8 cellular contexts compared by ENCODE assay signal in genomic region chr7:27661776-27662489, GRCh38. TPM values are rescaled to one million over a fixed set of nuclear protein-coding genes. Genes with fewer than 3 reads are reported as not detected.
DNase-seq lines count a peak whose midpoint lies in the region; ATAC-seq, FAIRE-seq and TF ChIP-seq lines count a peak whose summit lies in the region.

No MANE protein-coding gene starts in this region.

- intact Hi-C loops in CD14-positive monocyte (cut with micrococcal nuclease) (loop anchor here (2.0 to 5.0 kb wide), 2 partner anchors 35 to 79 kb away; partner anchors contain the start of gene TAX1BP1 (in 2 of the 2)), GM12878 (cut with micrococcal nuclease; ENCODE audit: unreplicated experiment) (loop anchor here (1.0 kb wide), 1 partner anchor 78 kb away; the partner anchor contains the start of gene TAX1BP1), sciatic nerve (cut with DNase I) (no loop called here)

- H4K20me1 ChIP-seq in GM12878 (ENCODE audit: control insufficient read depth, insufficient read depth) = no peaks in the 10 kb centered on the region

- TF ChIP-seq POLR2A in GM12878 (IDR thresholded peaks at IDR 0.05; ENCODE audit: low read depth, low read length) = no peak

- SMC1A ChIA-PET in GM12878 (lab: Charles Lee; ENCODE audit: uncharacterized antibody, unreplicated experiment) = interaction anchor here (0.9 to 2.8 kb wide), 5 partner anchors 9 to 113 kb away, joined by 3 to 14 read pairs (median 7); partner anchors contain the start of gene TAX1BP1

- POLR2A ChIA-PET in GM12878 (lab: Charles Lee) = interaction anchor here (1.8 kb wide), 1 partner anchor 79 kb away, joined by 8 read pairs; no protein-coding TSS in a partner anchor

- H3K27ac ChIP-seq in GM12878 (ENCODE audit: control insufficient read depth, insufficient read depth) = peak overlapping the region; percentile 62

- H3K9me3 Mint-ChIP-seq in CD14-positive monocyte = no peaks in the 10 kb centered on the region

- H3K36me3 ChIP-seq in GM12878 (ENCODE audit: control insufficient read depth in 2 of 2, insufficient read depth in 2 of 2, low read length in 1 of 2) = no peaks in the 10 kb centered on the region

- peak overlapping the region; percentile 71 for H3K4me2 ChIP-seq in GM12878 (ENCODE audit: control insufficient read depth, insufficient read depth)

- peak overlapping the region; percentile 80 for H3K9ac ChIP-seq in GM12878 (ENCODE audit: control insufficient read depth, insufficient read depth, low read length)

- WGBS in GM12878 (ENCODE audit: insufficient coverage, insufficient replicate concordance, low lambda C conversion rate, missing lambda C conversion rate) = 18% methylated on average over 17 of the region's 18 CpGs

- peak overlapping the region; percentile 92 for H3K4me3 ChIP-seq in GM12878
- peak overlapping the region; percentile 80 for H3K4me3 ChIP-seq in iPS-11a (ENCODE audit: low read depth, low read length)

- RAD21 ChIA-PET in GM12878 (lab: Charles Lee; ENCODE audit: unreplicated experiment) = interaction anchor here (1.1 to 1.3 kb wide), 2 partner anchors 21 to 112 kb away, joined by 3 to 7 read pairs; no protein-coding TSS in a partner anchor

- DNase-seq in CD14-positive monocyte (ENCODE audit: low spot score) (no peak), RPMI8226 (peak; percentile 46), GM12878 (ENCODE audit: low read depth, low spot score) (no peak), sciatic nerve (ENCODE audit: low spot score) (no peak), NCI-H2171 (lab: John Stamatoyannopoulos, UW) (no peak)

- no peak for TF ChIP-seq EP300 in GM12878 (IDR thresholded peaks at IDR 0.05; ENCODE audit: borderline replicate concordance in 1 of 2, control insufficient read depth in 1 of 2, low read depth in 2 of 2, low read length in 2 of 2)

- no peaks in the 10 kb centered on the region for H3K36me3 Mint-ChIP-seq in CD14-positive monocyte

- CTCF ChIA-PET in GM12878 (lab: Yijun Ruan, JAX) = interaction anchor here (0.6 to 2.8 kb wide), 9 partner anchors 12 to 466 kb away, joined by 3 to 13 read pairs (median 3); no protein-coding TSS in a partner anchor

- H3K4me3 Mint-ChIP-seq in CD14-positive monocyte = peak overlapping the region; percentile 88

- in situ Hi-C loops in GM12878 (cut with MboI) = no loop called here

- peak overlapping the region; percentile 71 to 88 (median 84) for H3K27ac Mint-ChIP-seq in CD14-positive monocyte

- no peaks in the 10 kb centered on the region for H3K27me3 ChIP-seq in GM12878 (replicated peaks in 1 of 2; ENCODE audit: control insufficient read depth in 2 of 2, insufficient read depth in 2 of 2, low read length in 1 of 2)

- H3K9me3 ChIP-seq in GM12878 (replicated peaks; ENCODE audit: control insufficient read depth, insufficient read depth, low read length) = no peaks in the 10 kb centered on the region

- H3K79me2 ChIP-seq in GM12878 (ENCODE audit: control insufficient read depth, insufficient read depth, low read length) = peaks cover 5% of the 10 kb centered on the region

- H3K27me3 Mint-ChIP-seq in CD14-positive monocyte (ENCODE audit: low read depth in 3 of 3) = no peaks in the 10 kb centered on the region

- peak; percentile 6 for ATAC-seq in GM21825 (IDR thresholded peaks at IDR 0.05; ENCODE audit: unreplicated experiment)
- ATAC-seq in GM12878 = peak; percentile 25
- peak; percentile 13 for ATAC-seq in sciatic nerve
- no peak for ATAC-seq in GM21423 (IDR thresholded peaks at IDR 0.05; ENCODE audit: unreplicated experiment)

- TF ChIP-seq CTCF in CD14-positive monocyte (IDR thresholded peaks at IDR 0.05) (no peak), GM12878 (IDR thresholded peaks at IDR 0.05 in 2 of 3, conservative IDR thresholded peaks at IDR 0.05 in 1 of 3; ENCODE audit: control insufficient read depth in 2 of 3, extremely low read depth in 1 of 3, insufficient read depth in 1 of 3, low read depth in 3 of 3, low read length in 3 of 3) (peak in 2 of 3 experiments; percentile 9 to 29; a peak in 2 of 6 replicates)

- TF ChIP-seq RAD21 in GM12878 (IDR thresholded peaks at IDR 0.05; ENCODE audit: insufficient read depth, low read depth, low read length) = peak; percentile 42

- FAIRE-seq in GM12878 (lab: Jason Lieb, UNC) = no peak

- H2AFZ ChIP-seq in GM12878 (ENCODE audit: control insufficient read depth, low read depth, low read length) = peak overlapping the region; percentile 83

- peaks cover 18% of the 10 kb centered on the region for H3K4me1 Mint-ChIP-seq in CD14-positive monocyte

- H3K4me1 ChIP-seq in GM12878 (ENCODE audit: control insufficient read depth, insufficient read depth, low read length) = no peaks in the 10 kb centered on the region

- TSS peak; percentile 63 for BruUV-seq in GM12878 (replicated peaks; lab: Mats Ljungman, UMichigan)

TF ChIP-seq in GM12878, 131 proteins besides CTCF, POLR2A, EP300 and RAD21:
- no peak for TF ChIP-seq TCF3 (IDR thresholded peaks at IDR 0.05; ENCODE audit: borderline replicate concordance, insufficient read depth, low read depth, low read length)
- no peak for TF ChIP-seq ZNF384 (IDR thresholded peaks at IDR 0.05; ENCODE audit: borderline replicate concordance, low read depth, low read length)
- no peak for TF ChIP-seq ZNF622 (IDR thresholded peaks at IDR 0.05)
- TF ChIP-seq, protein P1, sequence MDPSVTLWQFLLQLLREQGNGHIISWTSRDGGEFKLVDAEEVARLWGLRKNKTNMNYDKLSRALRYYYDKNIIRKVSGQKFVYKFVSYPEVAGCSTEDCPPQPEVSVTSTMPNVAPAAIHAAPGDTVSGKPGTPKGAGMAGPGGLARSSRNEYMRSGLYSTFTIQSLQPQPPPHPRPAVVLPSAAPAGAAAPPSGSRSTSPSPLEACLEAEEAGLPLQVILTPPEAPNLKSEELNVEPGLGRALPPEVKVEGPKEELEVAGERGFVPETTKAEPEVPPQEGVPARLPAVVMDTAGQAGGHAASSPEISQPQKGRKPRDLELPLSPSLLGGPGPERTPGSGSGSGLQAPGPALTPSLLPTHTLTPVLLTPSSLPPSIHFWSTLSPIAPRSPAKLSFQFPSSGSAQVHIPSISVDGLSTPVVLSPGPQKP (IDR thresholded peaks at IDR 0.05; ENCODE audit: low read depth, low read length) = no peak
- TF ChIP-seq BHLHE40 (IDR thresholded peaks at IDR 0.05; ENCODE audit: borderline replicate concordance in 1 of 2, low read depth in 2 of 2, low read length in 1 of 2) = peak in 1 of 2 experiments; percentile 19; a peak in 1 of 4 replicates

RNA-seq across cellular contexts. Expression of gene HIBADH, which starts 0.8 kb away (rescaled TPM):
- polyA plus RNA-seq in CD14-positive monocyte (10 to 100 TPM; 26.5 to 29.1 TPM), GM12878 (2011; rRNA removed) (36.1 and 42.8 TPM in 2 replicates), GM12878 (2014; fragmentation: Illumina TruSeq; extraction: Trizol) (22.3 and 26.9 TPM in 2 replicates), GM12878 (2014; fragmentation: Nextera tagmentation; extraction: Ambion mirVana) (1 to 10 TPM; 8.7 to 9.2 TPM), GM12878 (2014; rRNA removed) (16.7 and 20.0 TPM in 2 replicates), GM12878 (2016; fragmentation: Nextera tagmentation; extraction: Ambion mirVana) (10 to 100 TPM; 27.2 to 28.2 TPM)
- 10.9 and 14.1 TPM in 2 replicates for total RNA-seq in GM12878 (2013; cell fraction: nucleolus; rRNA removed)
- total RNA-seq in GM12878 (2014; rRNA removed) (17.2 and 21.0 TPM in 2 replicates), GM12878 (2014; rRNA removed; fragmentation: Illumina TruSeq; extraction: Trizol) (16.4 and 17.6 TPM in 2 replicates), GM12878 (2021) (14.2 and 15.5 TPM in 2 replicates), sciatic nerve (33.7 TPM)
- polyA plus RNA-seq in GM12878 (2011; ENCODE audit: low read depth) = 10.0 TPM
- polyA plus RNA-seq in GM12878 (2011; cell fraction: cytosol; rRNA removed) = 16.7 and 27.8 TPM in 2 replicates
- 12.0 and 12.2 TPM in 2 replicates for polyA plus RNA-seq in GM12878 (2011; cell fraction: nucleus; rRNA removed)
- 12.6 and 16.3 TPM in 2 replicates for polyA plus RNA-seq in GM12878 (2012)
- 9.4 and 14.2 TPM in 2 replicates for polyA minus RNA-seq in GM12878 (2011; rRNA and poly(A)+ RNA removed)
- 3.5 and 3.7 TPM in 2 replicates for polyA minus RNA-seq in GM12878 (2011; cell fraction: cytosol; rRNA and poly(A)+ RNA removed)
- polyA minus RNA-seq in GM12878 (2011; cell fraction: nucleus; rRNA and poly(A)+ RNA removed) = 5.2 and 12.3 TPM in 2 replicates
